In the genomic region with DNA sequence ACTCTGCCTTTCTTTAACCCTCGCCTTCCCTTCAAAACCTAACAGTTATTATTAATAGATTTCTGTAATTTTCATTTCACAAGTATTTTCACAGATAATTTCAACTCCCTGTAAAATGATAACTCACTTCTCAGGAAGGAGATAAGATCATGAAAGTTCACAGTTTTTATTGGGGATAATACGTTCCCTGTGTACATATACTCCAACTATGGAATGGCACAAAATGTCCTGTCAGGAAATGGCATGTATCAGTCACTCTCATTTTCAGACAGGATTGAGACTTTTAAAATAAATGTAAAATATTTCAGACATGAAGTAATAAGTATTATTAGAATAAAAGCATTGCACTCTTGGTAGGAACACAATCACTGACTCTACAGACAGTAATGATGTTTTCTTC, we compare ENCODE assay signal across 9 cellular contexts.
DNase-seq lines count a peak whose midpoint lies in the region; ATAC-seq and TF ChIP-seq lines count a peak whose summit lies in the region.
"Had no signal": no experiment of that assay in that cellular context is flagged by ENCODE, and none has a peak within 500 bp of the region (broad histone marks: within the 10 kb centered on the region; RNA-seq: fewer than 3 reads in every experiment).

No MANE protein-coding gene starts in this region.

- no peaks in the 10 kb centered on the region for H3K36me3 ChIP-seq in KMS-11 (ENCODE audit: insufficient read depth)
- H3K36me3 ChIP-seq in mucosa of stomach (ENCODE audit: control insufficient read depth, insufficient read depth, low read length) = no peaks in the 10 kb centered on the region
- H3K36me3 ChIP-seq: neutrophil had no signal

- no peaks in the 10 kb centered on the region for H3K9me3 ChIP-seq in mucosa of stomach (ENCODE audit: control insufficient read depth, low read length)

- peak overlapping the region; percentile 49 for H3K4me2 ChIP-seq in KMS-11

- DNase-seq in central memory CD8-positive, alpha-beta T cell (ENCODE audit: low spot score in 2 of 2) = no peak
- no peak for DNase-seq in effector CD8-positive, alpha-beta T cell (lab: John Stamatoyannopoulos, UW)
- DNase-seq in MV-4-11 (lab: John Stamatoyannopoulos, UW) = no peak
- no peak for DNase-seq in T-helper 9 cell

- H3K4me3 ChIP-seq in KMS-11 (IDR thresholded peaks at IDR 0.05; ENCODE audit: insufficient read depth, low read depth, low read length) = no peak overlapping the region
- H3K4me3 ChIP-seq in mucosa of stomach (ENCODE audit: low read length) = peak overlapping the region; percentile 80

- peaks cover 7% of the 10 kb centered on the region for H3K9me3 Mint-ChIP-seq in central memory CD8-positive, alpha-beta T cell

- 0 out of 2 replicates have a peak, but pooled peaks cover 4% of the 10 kb centered on the region for H3K79me2 ChIP-seq in KMS-11 (ENCODE audit: insufficient read depth, low read depth)

- no peaks in the 10 kb centered on the region for H3K27me3 Mint-ChIP-seq in central memory CD8-positive, alpha-beta T cell

- H3K36me3 Mint-ChIP-seq in central memory CD8-positive, alpha-beta T cell (ENCODE audit: insufficient read depth) = peaks cover 13% of the 10 kb centered on the region

- ATAC-seq in central memory CD8-positive, alpha-beta T cell (replicated peaks; ENCODE audit: extremely low read depth, poor library complexity, severe bottlenecking) = no peak
- ATAC-seq in HG03460 (IDR thresholded peaks at IDR 0.05; ENCODE audit: unreplicated experiment) = no peak

- H3K27ac ChIP-seq in 22Rv1 (peak overlapping the region; percentile 82), KMS-11 (no peak overlapping the region)

- peak overlapping the region; percentile 97 for H3K27ac Mint-ChIP-seq in central memory CD8-positive, alpha-beta T cell (ENCODE audit: low read depth)

- H3K4me1 Mint-ChIP-seq in central memory CD8-positive, alpha-beta T cell = peaks cover 19% of the 10 kb centered on the region

- H3K4me1 ChIP-seq in KMS-11 (ENCODE audit: low read depth, poor library complexity, severe bottlenecking) (no peaks in the 10 kb centered on the region), mucosa of stomach (ENCODE audit: control insufficient read depth, insufficient read depth, low read length) (peaks cover 4% of the 10 kb centered on the region)

- no peaks in the 10 kb centered on the region for H3K27me3 ChIP-seq in KMS-11 (ENCODE audit: insufficient read depth, low read depth)
- no peaks in the 10 kb centered on the region for H3K27me3 ChIP-seq in mucosa of stomach (ENCODE audit: control insufficient read depth, insufficient read depth, low read length)
- H3K27me3 ChIP-seq: neutrophil had no signal

- TF ChIP-seq CTCF in 22Rv1 (IDR thresholded peaks at IDR 0.05) = no peak
- no peak for TF ChIP-seq CTCF in KMS-11 (conservative IDR thresholded peaks at IDR 0.05; ENCODE audit: low read depth, low read length)

- H3K9ac ChIP-seq in KMS-11 = no peak overlapping the region
- H3K9ac ChIP-seq in mucosa of stomach (ENCODE audit: low read length) = peak overlapping the region; percentile 53

- peak overlapping the region; percentile 88 for H3K4me3 Mint-ChIP-seq in central memory CD8-positive, alpha-beta T cell

- no peaks in the 10 kb centered on the region for H4K20me1 ChIP-seq in KMS-11 (ENCODE audit: insufficient read depth)

- H2AFZ ChIP-seq in KMS-11 (ENCODE audit: low read depth) = peak overlapping the region; percentile 78; the same call in 1 of the 2 replicates
